Comparison of ENCODE assay signal across 8 cellular contexts in the genomic region with DNA sequence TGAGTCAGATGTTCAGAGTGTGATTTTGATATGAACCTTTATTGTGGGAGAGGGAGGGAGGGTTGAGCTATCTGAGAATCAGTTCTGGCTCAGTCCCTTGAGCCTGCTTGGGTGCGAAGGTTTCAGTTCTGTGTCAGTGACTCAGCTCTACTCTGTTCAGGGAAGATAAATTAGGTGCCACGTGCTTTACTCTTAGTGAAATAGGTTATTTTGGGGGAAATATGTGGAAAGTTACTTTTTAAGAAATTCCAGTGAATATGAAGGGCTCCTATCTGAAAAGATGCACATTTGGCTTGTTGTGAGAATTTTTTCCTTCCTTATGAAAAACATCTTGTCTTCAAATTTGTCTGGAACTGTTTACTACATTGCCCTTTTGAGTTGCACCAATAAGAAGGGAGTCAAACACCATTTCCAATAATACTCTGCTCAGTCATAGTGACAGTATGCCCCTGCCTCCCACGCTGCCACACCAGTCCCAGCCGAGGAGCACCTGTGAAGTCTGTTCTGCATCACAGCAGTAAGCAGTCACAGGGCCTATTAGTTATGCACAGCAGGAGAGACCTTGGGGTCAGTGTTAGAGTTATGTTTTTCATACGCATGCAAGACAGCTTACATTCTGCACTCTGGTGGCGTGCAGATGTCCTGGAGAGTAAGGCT. TPM values are rescaled to one million over a fixed set of nuclear protein-coding genes. Genes with fewer than 3 reads are reported as not detected.
DNase-seq lines count a peak whose midpoint lies in the region; ATAC-seq lines count a peak whose summit lies in the region.

No MANE protein-coding gene starts in this region.

- intact Hi-C loops in naive thymus-derived CD4-positive, alpha-beta T cell (cut with micrococcal nuclease), result no loop called here
- intact Hi-C loops in posterior vena cava (cut with DNase I), result no loop called here

- no peak overlapping the region for H3K4me3 ChIP-seq in naive thymus-derived CD4-positive, alpha-beta T cell (ENCODE audit: low read length)

- CTCF ChIA-PET in naive thymus-derived CD4-positive, alpha-beta T cell (lab: Charles Lee), result interaction anchor here (0.9 to 1.0 kb wide), 2 partner anchors 119 to 203 kb away, joined by 3 to 7 read pairs; no protein-coding TSS in a partner anchor

- no peaks in the 10 kb centered on the region for H3K4me1 ChIP-seq in naive thymus-derived CD4-positive, alpha-beta T cell (ENCODE audit: control insufficient read depth in 2 of 2, insufficient read depth in 2 of 2, low read length in 2 of 2)

- peaks cover 0 to 6% (median 1%) of the 10 kb centered on the region in 5 donors for H3K36me3 Mint-ChIP-seq in naive thymus-derived CD4-positive, alpha-beta T cell

- ATAC-seq in HG03064 (IDR thresholded peaks at IDR 0.05; ENCODE audit: low read depth, unreplicated experiment), result peak; percentile 93
- ATAC-seq in naive thymus-derived CD4-positive, alpha-beta T cell, result peak; percentile 49

- peak overlapping the region in 2 of 9 donors; percentile 22 to 91 for H3K27ac Mint-ChIP-seq in naive thymus-derived CD4-positive, alpha-beta T cell

- peaks cover 0 to 3% (median 0%) of the 10 kb centered on the region in 11 donors for H3K9me3 Mint-ChIP-seq in naive thymus-derived CD4-positive, alpha-beta T cell

- no peaks in the 10 kb centered on the region for H3K36me3 ChIP-seq in naive thymus-derived CD4-positive, alpha-beta T cell (ENCODE audit: control insufficient read depth in 2 of 3, insufficient read depth in 3 of 3, low read length in 3 of 3)

- H3K27me3 ChIP-seq in naive thymus-derived CD4-positive, alpha-beta T cell (ENCODE audit: control insufficient read depth in 2 of 2, insufficient read depth in 2 of 2, low read length in 2 of 2), result no peaks in the 10 kb centered on the region

- no peak overlapping the region for H3K27ac ChIP-seq in naive thymus-derived CD4-positive, alpha-beta T cell (ENCODE audit: low read depth, low read length)

- H3K27me3 Mint-ChIP-seq in naive thymus-derived CD4-positive, alpha-beta T cell, result no peaks in the 10 kb centered on the region

- POLR2A ChIA-PET in naive thymus-derived CD4-positive, alpha-beta T cell (lab: Charles Lee), result no interaction called here

- peaks cover 2 to 52% (median 38%) of the 10 kb centered on the region in 7 donors for H3K4me1 Mint-ChIP-seq in naive thymus-derived CD4-positive, alpha-beta T cell

- peak; percentile 4 for DNase-seq in stimulated activated naive CD4-positive, alpha-beta T cell treated with Interleukin-2 at 50 U/mL for 16 hours (lab: John Stamatoyannopoulos, UW)
- no peak for DNase-seq in stimulated activated naive CD4-positive, alpha-beta T cell (lab: John Stamatoyannopoulos, UW)
- DNase-seq in activated CD4-positive, alpha-beta T cell treated with anti-CD3 and anti-CD28 coated beads, Interleukin-2, amount 50 U/mL, for 4 hours, result peak; percentile 20 to 29
- no peak for DNase-seq in naive thymus-derived CD4-positive, alpha-beta T cell
- DNase-seq in NCI-H1694 (lab: John Stamatoyannopoulos, UW) (no peak), mesenteric fat pad (ENCODE audit: low spot score) (no peak), posterior vena cava (ENCODE audit: low spot score) (no peak)

- H3K4me3 Mint-ChIP-seq in naive thymus-derived CD4-positive, alpha-beta T cell, result peak overlapping the region in 1 of 10 donors; percentile 66

- no peaks in the 10 kb centered on the region for H3K9me3 ChIP-seq in naive thymus-derived CD4-positive, alpha-beta T cell (ENCODE audit: control insufficient read depth in 2 of 3, low read length in 3 of 3)

RNA-seq across cellular contexts. Expression of a gene that starts 32.8 kb away (rescaled TPM):
- not detected for total RNA-seq in naive thymus-derived CD4-positive, alpha-beta T cell
- not detected for polyA plus RNA-seq in naive thymus-derived CD4-positive, alpha-beta T cell
- total RNA-seq in mesenteric fat pad, result 0.45 TPM
- 1 to 10 TPM; 1.4 to 2.5 TPM for total RNA-seq in posterior vena cava

Comparison
In these comparisons a context has a peak if more than half of its experiments do, and no peak if none do; other contexts are left out.
1. DNase-seq: peak in stimulated activated naive CD4-positive, alpha-beta T cell treated with Interleukin-2 at 50 U/mL for 16 hours (single experiment) and activated CD4-positive, alpha-beta T cell treated with anti-CD3 and anti-CD28 coated beads, Interleukin-2, amount 50 U/mL, for 4 hours (2 of 2); none in stimulated activated naive CD4-positive, alpha-beta T cell (0 of 6), naive thymus-derived CD4-positive, alpha-beta T cell (0 of 9), NCI-H1694 (single experiment), mesenteric fat pad (single experiment) and posterior vena cava (single experiment).